1 cellular context compared by ENCODE assay signal in the genomic region with DNA sequence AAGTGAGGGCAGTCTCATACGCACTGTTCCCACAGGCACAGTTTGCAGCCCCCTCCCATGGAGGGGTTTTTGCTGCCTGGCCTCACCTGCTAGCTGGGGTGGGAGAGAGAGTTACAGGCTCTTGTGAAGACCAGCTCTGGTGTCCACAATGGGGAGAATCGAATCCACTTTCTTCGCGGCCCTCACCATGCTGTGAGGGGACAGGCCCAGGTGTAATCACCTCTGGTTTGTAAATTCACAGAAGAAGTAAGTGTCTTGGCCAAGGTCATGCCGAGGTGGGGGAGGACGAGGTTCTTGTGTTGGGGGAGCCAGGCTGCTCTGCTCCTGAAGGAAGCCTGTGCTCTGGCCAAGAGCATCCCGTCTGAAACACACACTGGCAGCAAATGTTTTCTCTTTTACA.
TF ChIP-seq lines count a peak whose summit lies in the region.

No MANE protein-coding gene starts in this region.

TF ChIP-seq in GM23338, 12 proteins besides CTCF, POLR2A, EP300 and RAD21 (continued from another document):
- no peak for TF ChIP-seq POLR2AphosphoS5 (IDR thresholded peaks at IDR 0.05; ENCODE audit: low read depth)
- TF ChIP-seq JUNB (IDR thresholded peaks at IDR 0.05; ENCODE audit: unreplicated experiment): no peak
